In genomic region chr14:70641548-70642312, GRCh38 we compare ENCODE assay signal across 8 cellular contexts. TPM values are rescaled to one million over a fixed set of nuclear protein-coding genes. Genes with fewer than 3 reads are reported as not detected.
DNase-seq lines count a peak whose midpoint lies in the region; ATAC-seq and TF ChIP-seq lines count a peak whose summit lies in the region.

Gene TTC9 (plus strand): TSS chr14:70641916. CDS start chr14:70642130, 214 bp downstream.

- H3K27me3 ChIP-seq in RWPE2 (ENCODE audit: insufficient read depth, poor library complexity, severe bottlenecking): peaks cover 9% of the 10 kb centered on the region
- peaks cover 9 to 53% of the 10 kb centered on the region in 2 donors for H3K27me3 ChIP-seq in left lung
- peaks cover 25 to 36% of the 10 kb centered on the region in 2 donors for H3K27me3 ChIP-seq in stomach smooth muscle (ENCODE audit: control insufficient read depth in 1 of 2, insufficient read depth in 2 of 2, low read length in 2 of 2)

- no peaks in the 10 kb centered on the region for H3K36me3 ChIP-seq in RWPE2 (ENCODE audit: low read depth)
- no peaks in the 10 kb centered on the region for H3K36me3 ChIP-seq in left lung
- H3K36me3 ChIP-seq in stomach smooth muscle (ENCODE audit: control insufficient read depth in 2 of 2, insufficient read depth in 2 of 2, low read length in 2 of 2): no peaks in the 10 kb centered on the region

- H3K27ac ChIP-seq in RWPE2 (ENCODE audit: poor library complexity, severe bottlenecking) (no peak within 1 kb of the TSS), left lung (peak within 1 kb of the TSS in 1 of 2 donors; percentile 37), stomach smooth muscle (ENCODE audit: low read length) (no peak within 1 kb of the TSS)

- H3K4me1 ChIP-seq in RWPE2 (ENCODE audit: insufficient read depth, poor library complexity, severe bottlenecking) (peaks cover 10% of the 10 kb centered on the region), left lung (peaks cover 3 to 20% of the 10 kb centered on the region in 2 donors), stomach smooth muscle (ENCODE audit: control insufficient read depth, insufficient read depth, low read length) (peaks cover 14% of the 10 kb centered on the region)

- H3K9ac ChIP-seq in stomach smooth muscle (ENCODE audit: low read length in 2 of 2): peak within 1 kb of the TSS in 1 of 2 donors; percentile 47

- peak; percentile 65 for DNase-seq in AG20443 (ENCODE audit: low spot score)
- DNase-seq in RWPE2 (ENCODE audit: low spot score): no peak
- DNase-seq in central memory CD4-positive, alpha-beta T cell: peak; percentile 39
- DNase-seq in left lung: peak in 1 of 2 donors; percentile 89
- no peak for DNase-seq in AML-193 (lab: John Stamatoyannopoulos, UW)

- H3K9me3 ChIP-seq in RWPE2 (ENCODE audit: severe bottlenecking) (no peaks in the 10 kb centered on the region), left lung (no peaks in the 10 kb centered on the region), stomach smooth muscle (ENCODE audit: control insufficient read depth in 2 of 2, low read length in 2 of 2) (no peaks in the 10 kb centered on the region)

- intact Hi-C loops in left lung (cut with DNase I): no loop called here

- H3K4me3 ChIP-seq in RWPE2 (ENCODE audit: severe bottlenecking) (peak within 1 kb of the TSS; percentile 97), left lung (peak within 1 kb of the TSS; percentile 56 to 65), stomach smooth muscle (ENCODE audit: low read length in 2 of 2) (peak within 1 kb of the TSS; percentile 56 to 73)

- TF ChIP-seq CTCF in RWPE2 (IDR thresholded peaks at IDR 0.05; ENCODE audit: poor library complexity, severe bottlenecking) (peak; percentile 6), left lung (IDR thresholded peaks at IDR 0.05) (no peak)

- ATAC-seq in GM19452 (IDR thresholded peaks at IDR 0.05; ENCODE audit: unreplicated experiment): peak; percentile 4
- ATAC-seq in RWPE2 (ENCODE audit: low read depth): peak; percentile 29
- peak; percentile 78 for ATAC-seq in left lung
- no peak for ATAC-seq in GM21390 (IDR thresholded peaks at IDR 0.05; ENCODE audit: unreplicated experiment)

RNA-seq across cellular contexts. Expression of gene TTC9, which starts in this region (rescaled TPM):
- 1 to 10 TPM; 4.8 to 9.2 TPM for total RNA-seq in left lung

Comparison
In these comparisons a context has a peak if more than half of its experiments do, and no peak if none do; other contexts are left out.
1. DNase-seq: peak in AG20443 (single experiment) and central memory CD4-positive, alpha-beta T cell (single experiment); none in RWPE2 (single experiment) and AML-193 (0 of 2).
2. Peak in every context shown above with its lines, with median percentiles within 50 percentile points of each other: H3K4me3 ChIP-seq.